In the genomic region with DNA sequence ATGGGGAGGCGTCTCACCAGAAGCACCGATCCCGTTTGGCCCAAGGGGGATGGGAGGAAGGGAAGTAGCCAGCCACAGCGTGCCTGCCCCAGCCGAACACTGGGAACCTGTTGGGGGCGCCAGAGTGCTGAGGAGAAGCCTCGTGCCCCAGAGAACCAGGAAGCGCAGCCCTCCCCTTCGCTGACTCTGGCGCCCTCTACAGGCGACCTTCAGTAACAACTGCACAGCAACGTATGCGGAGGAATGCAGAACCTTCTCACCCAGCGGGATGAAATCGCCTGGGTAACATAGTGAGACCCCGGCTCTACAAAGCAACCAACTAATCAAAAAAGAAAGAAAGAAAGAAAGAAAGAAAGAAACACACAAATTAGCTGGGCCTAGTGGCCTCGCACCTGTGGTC, we compare ENCODE assay signal across 2 cellular contexts. TPM values are rescaled to one million over a fixed set of nuclear protein-coding genes. Genes with fewer than 3 reads are reported as not detected.
"Had no signal": no experiment of that assay in that cellular context is flagged by ENCODE, and none has a peak within 500 bp of the region (broad histone marks: within the 10 kb centered on the region; RNA-seq: fewer than 3 reads in every experiment).

A gene with protein sequence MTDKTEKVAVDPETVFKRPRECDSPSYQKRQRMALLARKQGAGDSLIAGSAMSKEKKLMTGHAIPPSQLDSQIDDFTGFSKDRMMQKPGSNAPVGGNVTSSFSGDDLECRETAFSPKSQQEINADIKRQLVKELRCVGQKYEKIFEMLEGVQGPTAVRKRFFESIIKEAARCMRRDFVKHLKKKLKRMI (minus strand): TSS at position 101 of the 400 bp plus-strand sequence. CDS start 3,751 bp downstream, outside the sequence.

RNA-seq across cellular contexts. Expression of the gene that starts here (rescaled TPM):
- total RNA-seq: G401, GM12878 had no signal
- polyA plus RNA-seq: GM12878 had no signal
